1 cellular context compared by ENCODE assay signal in the genomic region with DNA sequence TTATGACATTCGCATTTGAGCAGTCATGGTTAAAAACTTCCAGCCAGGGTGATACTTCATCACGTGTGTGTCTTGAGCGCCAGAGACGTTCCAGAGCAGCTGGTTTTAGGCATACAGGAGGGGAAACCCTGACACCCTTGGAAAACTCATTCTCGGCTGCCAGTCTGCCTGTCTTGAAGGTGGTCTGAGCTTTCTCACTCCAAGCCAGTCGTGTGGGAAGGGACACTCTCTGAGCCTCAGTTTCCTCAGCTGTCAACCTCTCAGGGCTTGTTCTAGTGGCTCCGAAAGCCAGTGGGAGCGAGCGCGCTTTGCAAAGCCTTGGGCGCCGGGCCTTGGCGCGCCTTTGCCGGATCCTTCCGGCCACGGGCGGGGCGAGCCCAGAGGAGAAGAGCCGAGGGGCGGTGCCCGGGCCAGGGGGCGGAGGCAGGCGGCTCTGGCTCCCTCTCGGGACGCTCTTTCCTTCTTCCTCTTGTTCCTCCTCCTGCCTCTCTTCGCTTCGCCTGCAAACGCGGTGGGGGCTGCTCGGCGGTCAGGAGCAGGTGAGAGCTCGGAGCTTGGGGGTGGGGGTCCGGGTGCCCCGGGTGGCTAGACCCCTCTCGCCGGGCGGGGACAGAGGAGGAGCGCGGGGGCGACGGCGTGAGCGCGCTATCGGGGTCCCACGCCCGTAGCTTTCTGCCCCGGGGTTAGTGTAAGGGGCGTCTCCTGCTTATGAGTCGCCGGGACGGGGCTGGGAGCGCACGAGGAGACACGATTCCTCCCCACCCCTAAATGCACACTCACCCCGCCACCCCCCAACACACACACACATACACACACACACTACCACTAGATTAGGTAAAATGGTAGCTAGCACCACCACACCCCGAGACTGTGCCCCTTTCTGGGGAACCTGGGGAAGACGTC.
TF ChIP-seq lines count a peak whose summit lies in the region.

A gene (plus strand): TSS at position 467 of the 903 bp plus-strand sequence. CDS start 2,509 bp downstream, outside the sequence.

TF ChIP-seq in IMR-90, 13 proteins besides CTCF, POLR2A, EP300 and RAD21 (continued from another document):
- TF ChIP-seq, protein P1, sequence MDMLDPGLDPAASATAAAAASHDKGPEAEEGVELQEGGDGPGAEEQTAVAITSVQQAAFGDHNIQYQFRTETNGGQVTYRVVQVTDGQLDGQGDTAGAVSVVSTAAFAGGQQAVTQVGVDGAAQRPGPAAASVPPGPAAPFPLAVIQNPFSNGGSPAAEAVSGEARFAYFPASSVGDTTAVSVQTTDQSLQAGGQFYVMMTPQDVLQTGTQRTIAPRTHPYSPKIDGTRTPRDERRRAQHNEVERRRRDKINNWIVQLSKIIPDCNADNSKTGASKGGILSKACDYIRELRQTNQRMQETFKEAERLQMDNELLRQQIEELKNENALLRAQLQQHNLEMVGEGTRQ (IDR thresholded peaks at IDR 0.05; ENCODE audit: low read depth, low read length): peak; percentile 52; the same call in 1 of the 2 replicates
- TF ChIP-seq NFE2L2 (IDR thresholded peaks at IDR 0.05; ENCODE audit: low read depth, low read length): no peak
- TF ChIP-seq MXI1 (IDR thresholded peaks at IDR 0.05; ENCODE audit: borderline replicate concordance, low read depth, low read length): 0 out of 2 replicates have a peak, but pooled peaks have one; percentile 34
- TF ChIP-seq, protein P2, sequence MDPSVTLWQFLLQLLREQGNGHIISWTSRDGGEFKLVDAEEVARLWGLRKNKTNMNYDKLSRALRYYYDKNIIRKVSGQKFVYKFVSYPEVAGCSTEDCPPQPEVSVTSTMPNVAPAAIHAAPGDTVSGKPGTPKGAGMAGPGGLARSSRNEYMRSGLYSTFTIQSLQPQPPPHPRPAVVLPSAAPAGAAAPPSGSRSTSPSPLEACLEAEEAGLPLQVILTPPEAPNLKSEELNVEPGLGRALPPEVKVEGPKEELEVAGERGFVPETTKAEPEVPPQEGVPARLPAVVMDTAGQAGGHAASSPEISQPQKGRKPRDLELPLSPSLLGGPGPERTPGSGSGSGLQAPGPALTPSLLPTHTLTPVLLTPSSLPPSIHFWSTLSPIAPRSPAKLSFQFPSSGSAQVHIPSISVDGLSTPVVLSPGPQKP (IDR thresholded peaks at IDR 0.05; ENCODE audit: borderline replicate concordance, low read depth, low read length): no peak
- no peak for TF ChIP-seq CHD1 (IDR thresholded peaks at IDR 0.05; ENCODE audit: low read depth, low read length)
- TF ChIP-seq MAZ (IDR thresholded peaks at IDR 0.05; ENCODE audit: borderline replicate concordance, low read depth, low read length): peak; percentile 81
- no peak for TF ChIP-seq FOS (IDR thresholded peaks at IDR 0.05; ENCODE audit: low read depth, low read length)
- no peak for TF ChIP-seq CEBPB (IDR thresholded peaks at IDR 0.05; ENCODE audit: low read depth, low read length)
- TF ChIP-seq MAFK (IDR thresholded peaks at IDR 0.05; ENCODE audit: low read depth, low read length): no peak
TF ChIP-seq in IMR-90: peak in this region for 3.
